20 cellular contexts compared by ENCODE assay signal in genomic region chr6:25169551-25170335, GRCh38.
DNase-seq lines count a peak whose midpoint lies in the region; ATAC-seq, FAIRE-seq and TF ChIP-seq lines count a peak whose summit lies in the region.
"Had no signal": no experiment of that assay in that cellular context is flagged by ENCODE, and none has a peak within 500 bp of the region (broad histone marks: within the 10 kb centered on the region; RNA-seq: fewer than 3 reads in every experiment).

No MANE protein-coding gene starts in this region.

- peaks cover 0 to 35% of the 10 kb centered on the region in 2 donors for H3K4me1 ChIP-seq in ascending aorta
- peaks cover 36% of the 10 kb centered on the region for H3K4me1 ChIP-seq in keratinocyte (ENCODE audit: control insufficient read depth, extremely low read depth, insufficient read depth, low read length)
- H3K4me1 ChIP-seq in thyroid gland = peaks cover 29 to 53% of the 10 kb centered on the region in 2 donors

- peak overlapping the region; percentile 10 for H3K27ac Mint-ChIP-seq in activated naive CD8-positive, alpha-beta T cell treated with anti-CD3 and anti-CD28 coated beads for 36 hours
- H3K27ac Mint-ChIP-seq in activated naive CD8-positive, alpha-beta T cell treated with anti-CD3 and anti-CD28 coated beads, Interleukin-2, amount 50 U/mL, for 24 hours = no peak overlapping the region
- H3K27ac Mint-ChIP-seq: activated naive CD4-positive, alpha-beta T cell treated with anti-CD3 and anti-CD28 coated beads for 36 hours; H9; immature natural killer cell; mesothelial cell of epicardium; stimulated activated memory B cell treated with anti-CD40 and anti-IgM and Interleukin-4, amounts not matched to agents 10 μg/mL and 1 μg/mL and 100 μg/mL, for 72 hours had no signal

- ATAC-seq in activated naive CD8-positive, alpha-beta T cell treated with anti-CD3 and anti-CD28 coated beads, Interleukin-2, amount 50 U/mL, for 24 hours = no peak
- ATAC-seq: stimulated activated memory B cell treated with anti-CD40 and anti-IgM and Interleukin-4, amounts not matched to agents 10 μg/mL and 1 μg/mL and 100 μg/mL, for 72 hours had no signal

- H3K4me1 Mint-ChIP-seq in activated naive CD8-positive, alpha-beta T cell treated with anti-CD3 and anti-CD28 coated beads for 36 hours = peaks cover 59% of the 10 kb centered on the region
- peaks cover 62% of the 10 kb centered on the region for H3K4me1 Mint-ChIP-seq in activated naive CD8-positive, alpha-beta T cell treated with anti-CD3 and anti-CD28 coated beads, Interleukin-2, amount 50 U/mL, for 24 hours
- H3K4me1 Mint-ChIP-seq: H9; stimulated activated memory B cell treated with anti-CD40 and anti-IgM and Interleukin-4, amounts not matched to agents 10 μg/mL and 1 μg/mL and 100 μg/mL, for 72 hours had no signal

- H3K4me3 Mint-ChIP-seq in activated naive CD8-positive, alpha-beta T cell treated with anti-CD3 and anti-CD28 coated beads for 36 hours = no peak overlapping the region
- H3K4me3 Mint-ChIP-seq in activated naive CD8-positive, alpha-beta T cell treated with anti-CD3 and anti-CD28 coated beads, Interleukin-2, amount 50 U/mL, for 24 hours = no peak overlapping the region
- H3K4me3 Mint-ChIP-seq: activated naive CD4-positive, alpha-beta T cell treated with anti-CD3 and anti-CD28 coated beads for 36 hours; H9; immature natural killer cell; mesothelial cell of epicardium; stimulated activated memory B cell treated with anti-CD40 and anti-IgM and Interleukin-4, amounts not matched to agents 10 μg/mL and 1 μg/mL and 100 μg/mL, for 72 hours had no signal

- H3K4me3 ChIP-seq in ascending aorta (no peak overlapping the region), keratinocyte (ENCODE audit: control insufficient read depth in 2 of 3, extremely low read depth in 1 of 3, insufficient read depth in 2 of 3, low read depth in 1 of 3, low read length in 3 of 3) (no peak overlapping the region), thyroid gland (replicated peaks in 1 of 3) (no peak overlapping the region)

- peak in 1 of 2 donors; percentile 48 for TF ChIP-seq POLR2A in thyroid gland (IDR thresholded peaks at IDR 0.05)

- peaks cover 5% of the 10 kb centered on the region for H3K36me3 Mint-ChIP-seq in activated naive CD8-positive, alpha-beta T cell treated with anti-CD3 and anti-CD28 coated beads for 36 hours
- no peaks in the 10 kb centered on the region for H3K36me3 Mint-ChIP-seq in activated naive CD8-positive, alpha-beta T cell treated with anti-CD3 and anti-CD28 coated beads, Interleukin-2, amount 50 U/mL, for 24 hours (ENCODE audit: low read depth)
- H3K36me3 Mint-ChIP-seq: immature natural killer cell; mesothelial cell of epicardium; stimulated activated memory B cell treated with anti-CD40 and anti-IgM and Interleukin-4, amounts not matched to agents 10 μg/mL and 1 μg/mL and 100 μg/mL, for 72 hours had no signal

- TF ChIP-seq CTCF in ascending aorta (IDR thresholded peaks at IDR 0.05) (no peak), keratinocyte (optimal IDR thresholded peaks at IDR 0.05 in 1 of 3, IDR thresholded peaks at IDR 0.05 in 1 of 3, conservative IDR thresholded peaks at IDR 0.05 in 1 of 3; ENCODE audit: extremely low read depth in 1 of 3, insufficient read depth in 2 of 3, low read length in 3 of 3) (no peak), thyroid gland (IDR thresholded peaks at IDR 0.05) (no peak)

- dilution Hi-C loops in keratinocyte (cut with MboI; ENCODE audit: extremely low pct_ligation_motif_present, low sequenced_read_pairs) = no loop called here

- no peaks in the 10 kb centered on the region for H3K79me2 ChIP-seq in keratinocyte (ENCODE audit: control insufficient read depth, insufficient read depth, low read length)

- H4K20me1 ChIP-seq in keratinocyte (ENCODE audit: control insufficient read depth, extremely low read depth, insufficient read depth, low read length) = no peaks in the 10 kb centered on the region

- H3K4me2 ChIP-seq in keratinocyte (ENCODE audit: control insufficient read depth, extremely low read depth, insufficient read depth, low read depth, low read length) = no peak overlapping the region

- H3K9me3 Mint-ChIP-seq in activated naive CD8-positive, alpha-beta T cell treated with anti-CD3 and anti-CD28 coated beads for 36 hours = no peaks in the 10 kb centered on the region
- no peaks in the 10 kb centered on the region for H3K9me3 Mint-ChIP-seq in activated naive CD8-positive, alpha-beta T cell treated with anti-CD3 and anti-CD28 coated beads, Interleukin-2, amount 50 U/mL, for 24 hours
- H3K9me3 Mint-ChIP-seq: activated naive CD4-positive, alpha-beta T cell treated with anti-CD3 and anti-CD28 coated beads for 36 hours; H9; immature natural killer cell; mesothelial cell of epicardium; stimulated activated memory B cell treated with anti-CD40 and anti-IgM and Interleukin-4, amounts not matched to agents 10 μg/mL and 1 μg/mL and 100 μg/mL, for 72 hours had no signal

- no peak for FAIRE-seq in keratinocyte (lab: Jason Lieb, UNC)
- FAIRE-seq: endothelial cell of umbilical vein, G401.6 had no signal

- H3K27me3 ChIP-seq in ascending aorta (no peaks in the 10 kb centered on the region), keratinocyte (ENCODE audit: control insufficient read depth, extremely low read depth, insufficient read depth, low read length) (no peaks in the 10 kb centered on the region), thyroid gland (no peaks in the 10 kb centered on the region)

- intact Hi-C loops in ascending aorta (cut with DNase I) = loop anchor here (2.0 kb wide), 1 partner anchor 33 kb away; no protein-coding TSS in a partner anchor
- intact Hi-C loops in thyroid gland (cut with DNase I) = no loop called here

- H3K9me1 ChIP-seq in keratinocyte (ENCODE audit: control insufficient read depth, extremely low read depth, insufficient read depth, low read length) = no peaks in the 10 kb centered on the region

- peaks cover 8% of the 10 kb centered on the region for H3K27me3 Mint-ChIP-seq in activated naive CD8-positive, alpha-beta T cell treated with anti-CD3 and anti-CD28 coated beads for 36 hours
- H3K27me3 Mint-ChIP-seq in activated naive CD8-positive, alpha-beta T cell treated with anti-CD3 and anti-CD28 coated beads, Interleukin-2, amount 50 U/mL, for 24 hours = peaks cover 3% of the 10 kb centered on the region
- H3K27me3 Mint-ChIP-seq: stimulated activated memory B cell treated with anti-CD40 and anti-IgM and Interleukin-4, amounts not matched to agents 10 μg/mL and 1 μg/mL and 100 μg/mL, for 72 hours had no signal

- no peaks in the 10 kb centered on the region for H3K36me3 ChIP-seq in ascending aorta
- H3K36me3 ChIP-seq in keratinocyte (ENCODE audit: control insufficient read depth in 2 of 2, extremely low read depth in 1 of 2, insufficient read depth in 2 of 2, low read length in 2 of 2) = no peaks in the 10 kb centered on the region
- no peaks in the 10 kb centered on the region for H3K36me3 ChIP-seq in thyroid gland
- H3K36me3 ChIP-seq: WERI-Rb-1 had no signal

- H3K9me3 ChIP-seq in ascending aorta (no peaks in the 10 kb centered on the region), keratinocyte (ENCODE audit: control insufficient read depth, low read depth, low read length) (no peaks in the 10 kb centered on the region), thyroid gland (no peaks in the 10 kb centered on the region)

- DNase-seq in activated naive CD8-positive, alpha-beta T cell treated with anti-CD3 and anti-CD28 coated beads for 36 hours = no peak
- DNase-seq in activated naive CD8-positive, alpha-beta T cell treated with anti-CD3 and anti-CD28 coated beads, Interleukin-2, amount 50 U/mL, for 24 hours = no peak
- no peak for DNase-seq in ascending aorta (ENCODE audit: low spot score in 2 of 2)
- no peak for DNase-seq in keratinocyte (ENCODE audit: low read depth, low spot score)
- DNase-seq in thyroid gland = peak in 1 of 2 donors; percentile 42
- no peak for DNase-seq in stimulated activated CD4-positive, alpha-beta T cell treated with anti-CD3 and anti-CD28 coated beads, Interleukin-1b, Interleukin-23, amount 100 ng/mL, for 48 hours
- DNase-seq in NCI-H526 (lab: John Stamatoyannopoulos, UW) = no peak
- no peak for DNase-seq in NCI-H510A (lab: John Stamatoyannopoulos, UW)
- DNase-seq: activated naive CD4-positive, alpha-beta T cell treated with anti-CD3 and anti-CD28 coated beads for 36 hours; cerebellar nuclear complex; glutamatergic neuron; H9; immature natural killer cell; NCI-H1048; NCI-H774; WERI-Rb-1 had no signal

- peak overlapping the region; percentile 45 for H2AFZ ChIP-seq in keratinocyte (ENCODE audit: control insufficient read depth, low read length)

- 73 to 77% methylated on average over 7 of the region's 7 CpGs for WGBS in thyroid gland, 2 donors

- peak overlapping the region; percentile 80 to 88 for H3K27ac ChIP-seq in ascending aorta
- H3K27ac ChIP-seq in keratinocyte (ENCODE audit: control insufficient read depth, insufficient read depth, low read length) = no peak overlapping the region
- peak overlapping the region; percentile 60 to 80 (median 73) for H3K27ac ChIP-seq in thyroid gland
- H3K27ac ChIP-seq: WERI-Rb-1 had no signal

- H3K9ac ChIP-seq in keratinocyte (ENCODE audit: control insufficient read depth, extremely low read depth, insufficient read depth, low read length) = no peak overlapping the region
